Comparison of ENCODE assay signal across 8 cellular contexts in genomic region chr19:44684892-44685847, GRCh38. TPM values are rescaled to one million over a fixed set of nuclear protein-coding genes. Genes with fewer than 3 reads are reported as not detected.
DNase-seq lines count a peak whose midpoint lies in the region; ATAC-seq and TF ChIP-seq lines count a peak whose summit lies in the region.

No MANE protein-coding gene starts in this region.

- no peak overlapping the region for H2BK12ac ChIP-seq in H9 (ENCODE audit: insufficient read length, low read depth, low read length)

- H3K56ac ChIP-seq in H9 (ENCODE audit: insufficient read length, low read depth, low read length) = no peak overlapping the region

- no peak for ATAC-seq in HG03378 (IDR thresholded peaks at IDR 0.05; ENCODE audit: unreplicated experiment)

- H3K4me3 ChIP-seq in smooth muscle cell = no peak overlapping the region

- H3K23me2 ChIP-seq in H9 (ENCODE audit: insufficient read length, low read depth, low read length, poor library complexity, severe bottlenecking) = no peaks in the 10 kb centered on the region

- H2BK20ac ChIP-seq in H9 (ENCODE audit: low read depth, low read length, poor library complexity, severe bottlenecking) = no peak overlapping the region

- H3K9me3 ChIP-seq in H9 (ENCODE audit: control insufficient read depth, low read depth, low read length) = no peaks in the 10 kb centered on the region
- H3K9me3 ChIP-seq in smooth muscle cell (replicated peaks; ENCODE audit: low read depth) = no peaks in the 10 kb centered on the region

- no peak overlapping the region for H3K4ac ChIP-seq in H9 (ENCODE audit: low read depth, low read length)

- H3K27me3 ChIP-seq in H9 (ENCODE audit: insufficient read depth, low read length) (no peaks in the 10 kb centered on the region), smooth muscle cell (ENCODE audit: low read depth) (no peaks in the 10 kb centered on the region)

- H4K91ac ChIP-seq in H9 (ENCODE audit: insufficient read length, low read depth, low read length) = no peak overlapping the region

- H3K4me1 ChIP-seq in H9 (ENCODE audit: insufficient read depth, low read length) (peaks cover 2% of the 10 kb centered on the region; the same call in 1 of the 2 replicates), smooth muscle cell (ENCODE audit: low read depth) (no peaks in the 10 kb centered on the region)

- H2AK5ac ChIP-seq in H9 (ENCODE audit: insufficient read length, low read length) = no peak overlapping the region

- no peak overlapping the region for H3K18ac ChIP-seq in H9 (ENCODE audit: insufficient read length, low read depth, low read length)

- H4K8ac ChIP-seq in H9 (replicated peaks; ENCODE audit: insufficient read length, low read depth, low read length) = no peak overlapping the region

- no peak overlapping the region for H3K27ac ChIP-seq in H9 (ENCODE audit: insufficient read length, low read depth, low read length)
- H3K27ac ChIP-seq in smooth muscle cell (ENCODE audit: low read depth) = peak overlapping the region; percentile 66

- H3K4me2 ChIP-seq in H9 (ENCODE audit: insufficient read depth, insufficient read length, low read length) (no peak overlapping the region), smooth muscle cell (no peak overlapping the region)

- no peak overlapping the region for H2AFZ ChIP-seq in H9 (ENCODE audit: low read length)
- H2AFZ ChIP-seq in smooth muscle cell (ENCODE audit: low read depth) = no peak overlapping the region

- H2BK15ac ChIP-seq in H9 (ENCODE audit: low read depth, low read length) = no peak overlapping the region

- H3K4me3 Mint-ChIP-seq in H9 = no peak overlapping the region

- no peak overlapping the region for H3T11ph ChIP-seq in H9 (ENCODE audit: low read length)

- no peaks in the 10 kb centered on the region for H3F3A ChIP-seq in smooth muscle cell (ENCODE audit: low read depth)

- H3K9me3 Mint-ChIP-seq in H9 = no peaks in the 10 kb centered on the region

- H3K9ac ChIP-seq in H9 (ENCODE audit: extremely low read depth, insufficient read length, low read length) (no peak overlapping the region), smooth muscle cell (ENCODE audit: low read depth) (no peak overlapping the region)

- H3K4me1 Mint-ChIP-seq in H9 = peaks cover 15 to 18% of the 10 kb centered on the region in 2 experiments

- H3K23ac ChIP-seq in H9 (ENCODE audit: insufficient read length, low read depth, low read length) = no peak overlapping the region

- DNase-seq in H9 (peak; percentile 51), SW480 (ENCODE audit: low spot score) (peak; percentile 92), glomerular visceral epithelial cell (ENCODE audit: extremely low spot score) (peak; percentile 84), smooth muscle cell (lab: John Stamatoyannopoulos, UW; ENCODE audit: unreplicated experiment) (no peak), NCI-H774 (lab: John Stamatoyannopoulos, UW) (no peak), cerebellar nuclear complex (lab: John Stamatoyannopoulos, UW) (no peak), SKM-1 (lab: John Stamatoyannopoulos, UW; ENCODE audit: unreplicated experiment) (no peak)

- no peak overlapping the region for H2BK120ac ChIP-seq in H9 (ENCODE audit: low read depth, low read length, poor library complexity, severe bottlenecking)

- H3K27me3 Mint-ChIP-seq in H9 (ENCODE audit: low read depth) = peaks cover 11% of the 10 kb centered on the region

- no peaks in the 10 kb centered on the region for H3K36me3 Mint-ChIP-seq in H9 (ENCODE audit: insufficient read depth in 1 of 3, low read depth in 3 of 3)

- no peaks in the 10 kb centered on the region for H3K79me2 ChIP-seq in H9 (ENCODE audit: insufficient read depth, low read length)
- no peaks in the 10 kb centered on the region for H3K79me2 ChIP-seq in smooth muscle cell (ENCODE audit: low read depth)

- no peak overlapping the region for H4K5ac ChIP-seq in H9 (ENCODE audit: insufficient read length, low read depth, low read length)

- H3K36me3 ChIP-seq in smooth muscle cell (ENCODE audit: low read depth) = no peaks in the 10 kb centered on the region

- no peaks in the 10 kb centered on the region for H4K20me1 ChIP-seq in H9 (ENCODE audit: control insufficient read depth, insufficient read depth, insufficient read length)
- no peaks in the 10 kb centered on the region for H4K20me1 ChIP-seq in smooth muscle cell (ENCODE audit: low read depth)

- WGBS in H9 (ENCODE audit: extremely low coverage, insufficient read length, low lambda C conversion rate) = no CpG with 5 or more reads among the region's 25 CpGs
- 41% methylated on average over 25 of the region's 25 CpGs for WGBS in smooth muscle cell (ENCODE audit: low lambda C conversion rate)

- H3K14ac ChIP-seq in H9 (ENCODE audit: insufficient read depth, low read length) = no peak overlapping the region

- H3K27ac Mint-ChIP-seq in H9 = peak overlapping the region; percentile 4 to 48 (median 47); a peak in 4 of 7 replicates

- TF ChIP-seq CTCF in H9 (conservative IDR thresholded peaks at IDR 0.05) (no peak), smooth muscle cell (IDR thresholded peaks at IDR 0.05; ENCODE audit: borderline replicate concordance, insufficient read depth, poor library complexity, severe bottlenecking) (no peak)

- no peaks in the 10 kb centered on the region for H3K79me1 ChIP-seq in H9 (ENCODE audit: insufficient read depth, low read depth, low read length, poor library complexity, severe bottlenecking)

- H2BK5ac ChIP-seq in H9 (ENCODE audit: insufficient read length, low read length) = no peak overlapping the region

RNA-seq across cellular contexts. Expression of gene CEACAM16, which starts 13.8 kb away (rescaled TPM):
- total RNA-seq in H9 (2021) (not detected in 2 replicates), smooth muscle cell (not detected in 2 replicates)
- not detected in 2 replicates for polyA plus RNA-seq in smooth muscle cell

RNA-seq across cellular contexts. Expression of gene CEACAM19, which starts 13.9 kb away (rescaled TPM):
- 3.5 and 4.6 TPM in 2 replicates for total RNA-seq in H9 (2021)
- 0.81 and 1.5 TPM in 2 replicates for total RNA-seq in smooth muscle cell
- polyA plus RNA-seq in smooth muscle cell = 0.88 and 2.4 TPM in 2 replicates

RNA-seq across cellular contexts. Expression of gene PVR, which starts 41.5 kb away (rescaled TPM):
- 29.2 and 30.5 TPM in 2 replicates for total RNA-seq in H9 (2021)
- total RNA-seq in smooth muscle cell = 23.5 and 25.4 TPM in 2 replicates
- polyA plus RNA-seq in smooth muscle cell = 28.5 and 35.0 TPM in 2 replicates

Comparison
In these comparisons a context has a peak if more than half of its experiments do, and no peak if none do; other contexts are left out.
1. DNase-seq: peak in H9 (single experiment), SW480 (single experiment) and glomerular visceral epithelial cell (single experiment); none in smooth muscle cell (single experiment), NCI-H774 (single experiment), cerebellar nuclear complex (0 of 2) and SKM-1 (single experiment).